8 cellular contexts compared by ENCODE assay signal in the genomic region with DNA sequence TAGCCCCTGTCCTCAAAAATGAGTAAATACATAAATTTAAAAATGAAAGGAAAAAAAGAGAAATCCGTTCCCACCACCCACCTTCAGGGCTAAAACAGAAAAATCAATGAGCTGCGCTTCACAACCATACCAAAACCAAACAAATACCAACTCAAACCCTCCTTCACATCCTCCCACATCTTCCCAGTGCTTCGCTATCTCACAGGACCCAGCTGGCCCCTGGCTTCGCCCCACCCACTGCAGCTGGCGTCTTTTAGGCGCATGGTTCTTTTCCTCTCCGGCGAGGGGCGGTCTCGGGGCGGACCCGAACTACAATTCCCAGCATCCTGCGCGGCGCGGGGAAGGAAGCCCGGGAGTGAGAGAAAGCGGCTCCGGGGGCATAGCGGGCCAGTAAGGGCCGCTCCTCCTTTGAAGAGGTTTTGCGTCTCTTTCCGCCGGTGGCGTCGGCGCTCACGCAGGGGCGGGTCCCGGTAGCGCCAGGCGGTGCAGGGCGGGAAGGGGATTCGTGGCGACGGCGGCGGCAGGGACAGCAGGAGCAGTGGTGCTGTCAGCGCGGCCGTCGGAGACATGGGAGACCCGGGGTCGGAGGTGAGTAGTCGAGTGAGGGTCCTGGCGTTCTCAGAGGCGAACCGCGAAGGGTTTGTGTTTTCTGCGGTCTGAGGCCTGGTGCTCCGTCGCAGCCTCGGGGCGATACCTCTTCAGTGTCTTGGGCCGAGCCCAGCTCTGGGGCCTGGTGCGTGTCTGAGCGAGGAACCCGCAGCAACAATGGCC. TPM values are rescaled to one million over a fixed set of nuclear protein-coding genes. Genes with fewer than 3 reads are reported as not detected.
A peak's percentile ranks its signal among the peaks of the same experiment; 100 is the strongest.
DNase-seq lines count a peak whose midpoint lies in the region; TF ChIP-seq lines count a peak whose summit lies in the region.

A gene with protein sequence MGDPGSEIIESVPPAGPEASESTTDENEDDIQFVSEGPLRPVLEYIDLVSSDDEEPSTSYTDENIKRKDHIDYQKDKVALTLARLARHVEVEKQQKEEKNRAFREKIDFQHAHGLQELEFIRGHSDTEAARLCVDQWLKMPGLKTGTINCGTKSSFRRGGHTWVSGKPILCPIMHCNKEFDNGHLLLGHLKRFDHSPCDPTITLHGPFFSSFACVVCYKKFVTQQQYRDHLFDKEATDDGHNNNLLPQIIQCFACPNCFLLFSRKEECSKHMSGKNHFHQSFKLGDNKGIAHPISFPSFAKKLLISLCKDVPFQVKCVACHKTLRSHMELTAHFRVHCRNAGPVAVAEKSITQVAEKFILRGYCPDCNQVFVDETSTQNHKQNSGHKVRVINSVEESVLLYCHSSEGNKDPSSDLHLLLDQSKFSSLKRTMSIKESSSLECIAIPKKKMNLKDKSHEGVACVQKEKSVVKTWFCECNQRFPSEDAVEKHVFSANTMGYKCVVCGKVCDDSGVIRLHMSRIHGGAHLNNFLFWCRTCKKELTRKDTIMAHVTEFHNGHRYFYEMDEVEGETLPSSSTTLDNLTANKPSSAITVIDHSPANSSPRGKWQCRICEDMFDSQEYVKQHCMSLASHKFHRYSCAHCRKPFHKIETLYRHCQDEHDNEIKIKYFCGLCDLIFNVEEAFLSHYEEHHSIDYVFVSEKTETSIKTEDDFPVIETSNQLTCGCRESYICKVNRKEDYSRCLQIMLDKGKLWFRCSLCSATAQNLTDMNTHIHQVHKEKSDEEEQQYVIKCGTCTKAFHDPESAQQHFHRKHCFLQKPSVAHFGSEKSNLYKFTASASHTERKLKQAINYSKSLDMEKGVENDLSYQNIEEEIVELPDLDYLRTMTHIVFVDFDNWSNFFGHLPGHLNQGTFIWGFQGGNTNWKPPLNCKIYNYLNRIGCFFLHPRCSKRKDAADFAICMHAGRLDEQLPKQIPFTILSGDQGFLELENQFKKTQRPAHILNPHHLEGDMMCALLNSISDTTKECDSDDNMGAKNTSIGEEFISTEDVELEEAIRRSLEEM (plus strand): TSS at position 502 of the 771 bp plus-strand sequence. CDS start 66 bp downstream, at position 568.

- no peaks in the 10 kb centered on the region for H3K27me3 ChIP-seq in H7 (ENCODE audit: control insufficient read depth, insufficient read depth, low read length)

- H3K27me3 Mint-ChIP-seq in nephron (ENCODE audit: low read depth) = no peaks in the 10 kb centered on the region
- no peaks in the 10 kb centered on the region for H3K27me3 Mint-ChIP-seq in stimulated activated naive CD8-positive, alpha-beta T cell treated with anti-CD3 and anti-CD28 coated beads, Interleukin-15, Interleukin-2, amounts not matched to agents 100 ng/mL and 50 ng/mL, for 24 hours

- H3K27ac Mint-ChIP-seq in nephron = peak within 1 kb of the TSS; percentile 88 to 91 (median 90)
- peak within 1 kb of the TSS; percentile 74 for H3K27ac Mint-ChIP-seq in stimulated activated naive CD8-positive, alpha-beta T cell treated with anti-CD3 and anti-CD28 coated beads, Interleukin-15, Interleukin-2, amounts not matched to agents 100 ng/mL and 50 ng/mL, for 24 hours

- DNase-seq in ELF-1 (ENCODE audit: low read depth, low spot score) (peak; percentile 99), H7 (peak; percentile 92), M059J (ENCODE audit: low read depth) (peak; percentile 99), SHP77 (lab: John Stamatoyannopoulos, UW) (peak; percentile 97), fibroblast of pulmonary artery (ENCODE audit: low read depth) (peak; percentile 96)
- DNase-seq in activated effector memory CD4-positive, alpha-beta T cell treated with Interleukin-2 at 50 U/mL for 16 hours = peak; percentile 95

- TF ChIP-seq CTCF in fibroblast of pulmonary artery (IDR thresholded peaks at IDR 0.05; ENCODE audit: low read length, missing control alignments) (no peak), nephron (IDR thresholded peaks at IDR 0.05; ENCODE audit: unreplicated experiment in 3 of 3) (no peak)

- H3K4me3 ChIP-seq in H7 (ENCODE audit: insufficient read depth, low read depth, low read length) (peak within 1 kb of the TSS; percentile 64), fibroblast of pulmonary artery (replicated peaks; ENCODE audit: low read depth, low read length) (peak within 1 kb of the TSS; percentile 66)

- peak within 1 kb of the TSS; percentile 83 to 87 (median 83) for H3K4me3 Mint-ChIP-seq in nephron
- H3K4me3 Mint-ChIP-seq in stimulated activated naive CD8-positive, alpha-beta T cell treated with anti-CD3 and anti-CD28 coated beads, Interleukin-15, Interleukin-2, amounts not matched to agents 100 ng/mL and 50 ng/mL, for 24 hours = peak within 1 kb of the TSS; percentile 81

- H3K9me3 Mint-ChIP-seq in nephron = no peaks in the 10 kb centered on the region
- no peaks in the 10 kb centered on the region for H3K9me3 Mint-ChIP-seq in stimulated activated naive CD8-positive, alpha-beta T cell treated with anti-CD3 and anti-CD28 coated beads, Interleukin-15, Interleukin-2, amounts not matched to agents 100 ng/mL and 50 ng/mL, for 24 hours

- peaks cover 33% of the 10 kb centered on the region for H3K4me1 Mint-ChIP-seq in nephron
- H3K4me1 Mint-ChIP-seq in stimulated activated naive CD8-positive, alpha-beta T cell treated with anti-CD3 and anti-CD28 coated beads, Interleukin-15, Interleukin-2, amounts not matched to agents 100 ng/mL and 50 ng/mL, for 24 hours (ENCODE audit: low read depth) = peaks cover 35% of the 10 kb centered on the region

- H3K36me3 Mint-ChIP-seq in nephron (ENCODE audit: low read depth) = peaks cover 18% of the 10 kb centered on the region
- peaks cover 24% of the 10 kb centered on the region for H3K36me3 Mint-ChIP-seq in stimulated activated naive CD8-positive, alpha-beta T cell treated with anti-CD3 and anti-CD28 coated beads, Interleukin-15, Interleukin-2, amounts not matched to agents 100 ng/mL and 50 ng/mL, for 24 hours (ENCODE audit: low read depth)

- H3K36me3 ChIP-seq in H7 (replicated peaks; ENCODE audit: control insufficient read depth, insufficient read depth, low read length) = no peaks in the 10 kb centered on the region; the same call in 1 of the 2 replicates

RNA-seq across cellular contexts. Expression of the gene that starts here (rescaled TPM):
- total RNA-seq in H7 (2014; rRNA removed; shearing (Covaris generic)) = 31.7 and 45.3 TPM in 2 replicates
- total RNA-seq in M059J (2014; rRNA removed; shearing (Covaris generic)) = 37.9 and 48.6 TPM in 2 replicates

Comparison
In these comparisons a context has a peak if more than half of its experiments do, and no peak if none do; other contexts are left out.
1. Peak in every context shown above with its lines: DNase-seq and H3K4me3 ChIP-seq.